10 cellular contexts compared by ENCODE assay signal in the genomic region with DNA sequence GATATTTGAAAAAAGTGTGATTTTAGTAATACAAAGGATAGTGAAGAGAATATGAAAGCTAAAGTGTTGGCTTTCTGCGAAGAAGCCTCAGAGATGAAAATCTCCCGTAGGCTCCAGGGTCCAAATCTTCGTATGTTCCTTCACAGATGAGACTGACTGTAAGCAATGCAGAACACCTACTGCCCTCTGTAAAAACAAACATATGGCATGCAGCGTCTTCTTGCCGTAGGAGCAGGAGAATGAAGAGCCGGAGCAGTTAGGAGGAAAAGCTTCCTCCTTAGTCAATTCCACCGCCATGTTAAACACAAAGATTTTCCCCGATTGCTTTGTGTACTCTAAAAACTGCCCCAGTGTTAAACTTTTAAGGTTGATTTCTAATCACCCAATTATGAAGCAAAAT. TPM values are rescaled to one million over a fixed set of nuclear protein-coding genes. Genes with fewer than 3 reads are reported as not detected.
DNase-seq lines count a peak whose midpoint lies in the region; ATAC-seq and TF ChIP-seq lines count a peak whose summit lies in the region.
"Had no signal": no experiment of that assay in that cellular context is flagged by ENCODE, and none has a peak within 500 bp of the region (broad histone marks: within the 10 kb centered on the region; RNA-seq: fewer than 3 reads in every experiment).

No MANE protein-coding gene starts in this region.

- no peaks in the 10 kb centered on the region for H3K27me3 ChIP-seq in left lung

- DNase-seq in NCI-H2171 treated with DMSO at 0.1 percent for 48 hours (lab: John Stamatoyannopoulos, UW) (peak; percentile 31), NCI-H2171 (lab: John Stamatoyannopoulos, UW) (no peak), T47D (ENCODE audit: low read depth in 1 of 2, low spot score in 1 of 2) (peak; percentile 30 to 82), left lung (no peak), type B pancreatic cell (ENCODE audit: extremely low spot score, unreplicated experiment) (no peak), dedifferentiated amniotic fluid mesenchymal stem cell (ENCODE audit: extremely low spot score) (no peak)
- no peak for DNase-seq in activated CD8-positive, alpha-beta T cell treated with anti-CD3 and anti-CD28 coated beads for 36 hours
- DNase-seq: DND-41 had no signal

- no peak overlapping the region for H3K4me3 ChIP-seq in left lung

- no peaks in the 10 kb centered on the region for H3K9me3 ChIP-seq in left lung

- in situ Hi-C loops in T47D (cut with HindIII; ENCODE audit: low pct_unique_long_range_greater_than_20kb, low sequenced_read_pairs): no loop called here

- intact Hi-C loops in left lung (cut with DNase I): no loop called here
- intact Hi-C loops in activated CD8-positive, alpha-beta T cell treated with anti-CD3 and anti-CD28 coated beads for 36 hours (cut with micrococcal nuclease): no loop called here

- peak overlapping the region; percentile 56 for H3K4me3 Mint-ChIP-seq in type B pancreatic cell
- no peak overlapping the region for H3K4me3 Mint-ChIP-seq in activated CD8-positive, alpha-beta T cell treated with anti-CD3 and anti-CD28 coated beads for 36 hours

- ATAC-seq in left lung: peak; percentile 84
- no peak for ATAC-seq in HG03354 (IDR thresholded peaks at IDR 0.05; ENCODE audit: poor library complexity, severe bottlenecking, unreplicated experiment)
- no peak for ATAC-seq in activated CD8-positive, alpha-beta T cell treated with anti-CD3 and anti-CD28 coated beads for 36 hours
- ATAC-seq: natural killer cell treated with Interleukin-12 subunit alpha and Interleukin-12 subunit beta and Interleukin-15 and Interleukin-18, amount 100 ng/mL, for 72 hours had no signal

- H3K4me1 Mint-ChIP-seq in type B pancreatic cell (ENCODE audit: unreplicated experiment): peaks cover 20% of the 10 kb centered on the region
- H3K4me1 Mint-ChIP-seq in activated CD8-positive, alpha-beta T cell treated with anti-CD3 and anti-CD28 coated beads for 36 hours (ENCODE audit: low read depth): peaks cover 17% of the 10 kb centered on the region

- H3K36me3 ChIP-seq in left lung: peaks cover 0 to 3% of the 10 kb centered on the region in 2 donors

- H3K4me1 ChIP-seq in left lung: no peaks in the 10 kb centered on the region

- H3K27me3 Mint-ChIP-seq in type B pancreatic cell: no peaks in the 10 kb centered on the region
- H3K27me3 Mint-ChIP-seq in activated CD8-positive, alpha-beta T cell treated with anti-CD3 and anti-CD28 coated beads for 36 hours: no peaks in the 10 kb centered on the region
- H3K27me3 Mint-ChIP-seq: natural killer cell treated with Interleukin-12 subunit alpha and Interleukin-12 subunit beta and Interleukin-15 and Interleukin-18, amount 100 ng/mL, for 72 hours had no signal

- H3K27ac ChIP-seq in left lung: no peak overlapping the region

- no peaks in the 10 kb centered on the region for H3K36me3 Mint-ChIP-seq in type B pancreatic cell
- H3K36me3 Mint-ChIP-seq in activated CD8-positive, alpha-beta T cell treated with anti-CD3 and anti-CD28 coated beads for 36 hours (ENCODE audit: low read depth): peaks cover 3% of the 10 kb centered on the region
- H3K36me3 Mint-ChIP-seq: natural killer cell treated with Interleukin-12 subunit alpha and Interleukin-12 subunit beta and Interleukin-15 and Interleukin-18, amount 100 ng/mL, for 72 hours had no signal

- peak overlapping the region; percentile 21 for H3K27ac Mint-ChIP-seq in type B pancreatic cell
- no peak overlapping the region for H3K27ac Mint-ChIP-seq in activated CD8-positive, alpha-beta T cell treated with anti-CD3 and anti-CD28 coated beads for 36 hours
- H3K27ac Mint-ChIP-seq: natural killer cell treated with Interleukin-12 subunit alpha and Interleukin-12 subunit beta and Interleukin-15 and Interleukin-18, amount 100 ng/mL, for 72 hours had no signal

- H3K9me3 Mint-ChIP-seq in type B pancreatic cell: no peaks in the 10 kb centered on the region
- H3K9me3 Mint-ChIP-seq in activated CD8-positive, alpha-beta T cell treated with anti-CD3 and anti-CD28 coated beads for 36 hours: no peaks in the 10 kb centered on the region
- H3K9me3 Mint-ChIP-seq: natural killer cell treated with Interleukin-12 subunit alpha and Interleukin-12 subunit beta and Interleukin-15 and Interleukin-18, amount 100 ng/mL, for 72 hours had no signal

- CTCF ChIA-PET in activated CD8-positive, alpha-beta T cell treated with anti-CD3 and anti-CD28 coated beads for 36 hours (lab: Charles Lee): no interaction called here

- no peak for TF ChIP-seq CTCF in left lung (IDR thresholded peaks at IDR 0.05)
- no peak for TF ChIP-seq CTCF in type B pancreatic cell (conservative IDR thresholded peaks at IDR 0.05)
- no peak for TF ChIP-seq CTCF in activated CD8-positive, alpha-beta T cell treated with anti-CD3 and anti-CD28 coated beads for 36 hours (IDR thresholded peaks at IDR 0.05)

- POLR2A ChIA-PET in activated CD8-positive, alpha-beta T cell treated with anti-CD3 and anti-CD28 coated beads for 36 hours (lab: Charles Lee): no interaction called here

RNA-seq across cellular contexts. Expression of a gene that starts 22.5 kb away (rescaled TPM):
- total RNA-seq in left lung: 10 to 100 TPM; 15.4 to 17.7 TPM
- 20.5 and 23.6 TPM in 2 replicates for total RNA-seq in type B pancreatic cell (ENCODE audit: low replicate concordance)
- 10 to 100 TPM; 19.4 to 20.9 TPM for total RNA-seq in activated CD8-positive, alpha-beta T cell treated with anti-CD3 and anti-CD28 coated beads for 36 hours

RNA-seq across cellular contexts. Expression of a gene that starts 22.6 kb away (rescaled TPM):
- total RNA-seq in left lung (10 to 100 TPM; 29.5 to 36.4 TPM), type B pancreatic cell (ENCODE audit: low replicate concordance) (35.9 and 45.4 TPM in 2 replicates)
- 10 to 100 TPM; 28.5 to 32.2 TPM for total RNA-seq in activated CD8-positive, alpha-beta T cell treated with anti-CD3 and anti-CD28 coated beads for 36 hours

Comparison
In these comparisons a context has a peak if more than half of its experiments do, and no peak if none do; other contexts are left out.
1. DNase-seq: peak in NCI-H2171 treated with DMSO at 0.1 percent for 48 hours (single experiment) and T47D (2 of 2); none in NCI-H2171 (single experiment), left lung (0 of 2), type B pancreatic cell (single experiment), activated CD8-positive, alpha-beta T cell treated with anti-CD3 and anti-CD28 coated beads for 36 hours (single experiment) and dedifferentiated amniotic fluid mesenchymal stem cell (single experiment).